28 cellular contexts compared by ENCODE assay signal in genomic region chr4:15118281-15118680, GRCh38.
A peak's percentile ranks its signal among the peaks of the same experiment; 100 is the strongest.
DNase-seq lines count a peak whose midpoint lies in the region; ATAC-seq and TF ChIP-seq lines count a peak whose summit lies in the region.
"Had no signal": no experiment of that assay in that cellular context is flagged by ENCODE, and none has a peak within 500 bp of the region (broad histone marks: within the 10 kb centered on the region; RNA-seq: fewer than 3 reads in every experiment).

No MANE protein-coding gene starts in this region.

- no peak for TF ChIP-seq RAD21 in liver (IDR thresholded peaks at IDR 0.05)

- DNase-seq in GM23248 (peak; percentile 14), body of pancreas (peak in 1 of 4 donors; percentile 16), smooth muscle cell of the brain vasculature (ENCODE audit: low read depth, low spot score) (peak; percentile 46), BE2C (no peak), osteocyte (ENCODE audit: extremely low spot score, unreplicated experiment) (no peak)
- DNase-seq in stimulated activated CD4-positive, alpha-beta T cell treated with anti-CD3 and anti-CD28 coated beads, Interleukin-2, amount 100 ng/mL, for 48 hours = no peak
- DNase-seq: activated CD4-positive, alpha-beta T cell treated with anti-CD3 and anti-CD28 coated beads for 36 hours; activated gamma-delta T cell; activated naive CD8-positive, alpha-beta T cell treated with anti-CD3 and anti-CD28 coated beads, Interleukin-2, amount 10 ng/mL, durations not matched to agents 7 days and 5 days; activated T-cell treated with anti-CD3 and anti-CD28 coated beads, Interleukin-2, amount 50 U/mL, for 1 hour; Calu3; colonic mucosa; DND-41; effector memory CD8-positive, alpha-beta T cell; erythroblast; foreskin fibroblast; HCEC 1CT; heart right ventricle; left cardiac atrium; mesendoderm; NCI-H2029 treated with DMSO at 0.1 percent for 48 hours; NCI-H446 treated with DMSO at 0.1 percent for 48 hours; SK-N-SH; stimulated activated CD4-positive, alpha-beta T cell treated with anti-CD3 and anti-CD28 coated beads, Interleukin-2, amount 100 ng/mL, for 24 hours; transverse colon had no signal

- no peak overlapping the region for H3K27ac Mint-ChIP-seq in osteocyte (ENCODE audit: unreplicated experiment)
- H3K27ac Mint-ChIP-seq: activated CD4-positive, alpha-beta T cell treated with anti-CD3 and anti-CD28 coated beads for 36 hours; activated naive CD8-positive, alpha-beta T cell treated with anti-CD3 and anti-CD28 coated beads, Interleukin-2, amount 10 ng/mL, durations not matched to agents 7 days and 5 days; effector memory CD8-positive, alpha-beta T cell had no signal

- H3K27me3 ChIP-seq in GM23248 (replicated peaks; ENCODE audit: insufficient read depth) (no peaks in the 10 kb centered on the region; the same call in 1 of the 2 replicates), body of pancreas (no peaks in the 10 kb centered on the region), liver (ENCODE audit: control insufficient read depth in 4 of 4, insufficient read depth in 4 of 4, low read length in 3 of 4) (no peaks in the 10 kb centered on the region), BE2C (no peaks in the 10 kb centered on the region)
- H3K27me3 ChIP-seq: colonic mucosa, heart right ventricle, transverse colon had no signal

- H3K9me3 Mint-ChIP-seq in osteocyte (ENCODE audit: unreplicated experiment) = peaks cover 5% of the 10 kb centered on the region

- H3K4me1 Mint-ChIP-seq in osteocyte (ENCODE audit: unreplicated experiment) = no peaks in the 10 kb centered on the region
- H3K4me1 Mint-ChIP-seq: activated naive CD8-positive, alpha-beta T cell treated with anti-CD3 and anti-CD28 coated beads, Interleukin-2, amount 10 ng/mL, durations not matched to agents 7 days and 5 days had no signal

- no peaks in the 10 kb centered on the region for H3K36me3 ChIP-seq in GM23248 (ENCODE audit: low read depth)
- H3K36me3 ChIP-seq in body of pancreas (replicated peaks in 1 of 2; ENCODE audit: insufficient read depth in 1 of 2, low read depth in 2 of 2) = no peaks in the 10 kb centered on the region
- H3K36me3 ChIP-seq in liver (ENCODE audit: control insufficient read depth in 4 of 4, insufficient read depth in 3 of 4, low read depth in 1 of 4, low read length in 3 of 4) = no peaks in the 10 kb centered on the region
- no peaks in the 10 kb centered on the region for H3K36me3 ChIP-seq in BE2C
- H3K36me3 ChIP-seq: colonic mucosa, heart right ventricle, transverse colon had no signal

- H3K4me3 Mint-ChIP-seq in osteocyte (ENCODE audit: unreplicated experiment) = no peak overlapping the region
- H3K4me3 Mint-ChIP-seq: activated CD4-positive, alpha-beta T cell treated with anti-CD3 and anti-CD28 coated beads for 36 hours; activated naive CD8-positive, alpha-beta T cell treated with anti-CD3 and anti-CD28 coated beads, Interleukin-2, amount 10 ng/mL, durations not matched to agents 7 days and 5 days; effector memory CD8-positive, alpha-beta T cell had no signal

- no peaks in the 10 kb centered on the region for H3F3A ChIP-seq in GM23248 (ENCODE audit: insufficient read depth)

- H3K4me3 ChIP-seq in GM23248 (no peak overlapping the region), body of pancreas (no peak overlapping the region), liver (ENCODE audit: low read depth in 1 of 3, low read length in 3 of 3) (no peak overlapping the region), BE2C (ENCODE audit: low read depth, low read length) (no peak overlapping the region)
- H3K4me3 ChIP-seq: colonic mucosa, heart right ventricle, K562, smooth muscle cell, transverse colon had no signal

- intact Hi-C loops in body of pancreas (cut with DNase I) = no loop called here

- H4K20me1 ChIP-seq in GM23248 (ENCODE audit: insufficient read depth) = no peaks in the 10 kb centered on the region

- TF ChIP-seq POLR2A in body of pancreas (IDR thresholded peaks at IDR 0.05) = no peak

- H3K36me3 Mint-ChIP-seq in osteocyte (ENCODE audit: unreplicated experiment) = no peaks in the 10 kb centered on the region
- H3K36me3 Mint-ChIP-seq: activated naive CD8-positive, alpha-beta T cell treated with anti-CD3 and anti-CD28 coated beads, Interleukin-2, amount 10 ng/mL, durations not matched to agents 7 days and 5 days had no signal

- H3K27ac ChIP-seq in GM23248 = no peak overlapping the region
- H3K27ac ChIP-seq in body of pancreas = peak overlapping the region in 2 of 4 donors; percentile 5 to 13
- peak overlapping the region in 1 of 2 donors; percentile 25 for H3K27ac ChIP-seq in liver (ENCODE audit: low read depth in 1 of 2, low read length in 2 of 2)
- H3K27ac ChIP-seq: colonic mucosa, heart right ventricle, transverse colon had no signal

- peaks cover 22% of the 10 kb centered on the region for H3K27me3 Mint-ChIP-seq in osteocyte (ENCODE audit: unreplicated experiment)

- H3K9me3 ChIP-seq in GM23248 (ENCODE audit: low read depth) (no peaks in the 10 kb centered on the region), body of pancreas (peaks cover 0 to 4% (median 0%) of the 10 kb centered on the region in 3 donors), liver (ENCODE audit: control insufficient read depth in 4 of 4, low read length in 3 of 4) (no peaks in the 10 kb centered on the region), BE2C (0 out of 2 replicates have a peak, but pooled peaks cover 2% of the 10 kb centered on the region)
- H3K9me3 ChIP-seq: colonic mucosa, SK-N-SH, transverse colon had no signal

- H3K79me2 ChIP-seq in GM23248 (ENCODE audit: insufficient read depth) = no peaks in the 10 kb centered on the region

- H3K4me1 ChIP-seq in GM23248 (ENCODE audit: insufficient read depth) (no peaks in the 10 kb centered on the region), body of pancreas (peaks cover 14% of the 10 kb centered on the region), liver (ENCODE audit: control insufficient read depth in 4 of 4, insufficient read depth in 4 of 4, low read length in 3 of 4) (peaks cover 1 to 17% (median 13%) of the 10 kb centered on the region in 4 donors), BE2C (no peaks in the 10 kb centered on the region)
- H3K4me1 ChIP-seq: colonic mucosa, heart right ventricle, transverse colon had no signal

- H3K9ac ChIP-seq in GM23248 (no peak overlapping the region), liver (ENCODE audit: low read depth in 1 of 2, low read length in 2 of 2) (no peak overlapping the region)
- H3K9ac ChIP-seq: SK-N-SH had no signal

- H2AFZ ChIP-seq in GM23248 = no peak overlapping the region

- peak; percentile 47 for ATAC-seq in body of pancreas
- ATAC-seq: effector memory CD8-positive, alpha-beta T cell; heart right ventricle; K562; left cardiac atrium had no signal

- H3K4me2 ChIP-seq in GM23248 (ENCODE audit: unreplicated experiment) = no peak overlapping the region
- H3K4me2 ChIP-seq: SK-N-SH, smooth muscle cell had no signal

- TF ChIP-seq CTCF in body of pancreas (IDR thresholded peaks at IDR 0.05) (no peak), liver (IDR thresholded peaks at IDR 0.05; ENCODE audit: low read depth, low read length, missing input control) (no peak), BE2C (IDR thresholded peaks at IDR 0.05; ENCODE audit: low read depth, low read length) (no peak), osteocyte (IDR thresholded peaks at IDR 0.05) (no peak)

- in situ Hi-C loops in GM23248 (cut with MboI) = no loop called here

- H3K9me2 ChIP-seq in GM23248 (ENCODE audit: insufficient read depth) = no peaks in the 10 kb centered on the region
- H3K9me2 ChIP-seq: SK-N-SH had no signal

- WGBS in GM23248 (ENCODE audit: low coverage in 1 of 2, low lambda C conversion rate in 2 of 2, missing lambda C conversion rate in 2 of 2), 2 experiments = 4 to 7% methylated on average over 4 of the region's 4 CpGs
- 13 to 22% methylated on average over 4 of the region's 4 CpGs for WGBS in body of pancreas, 2 donors
- WGBS in liver = 19% methylated on average over 4 of the region's 4 CpGs

TF ChIP-seq in liver, 16 proteins besides CTCF, POLR2A, EP300 and RAD21 (continues in another document):
- TF ChIP-seq YY1 (IDR thresholded peaks at IDR 0.05) (peak; percentile 18), JUND (IDR thresholded peaks at IDR 0.05) (no peak), NR2F2 (IDR thresholded peaks at IDR 0.05) (no peak), REST (IDR thresholded peaks at IDR 0.05) (no peak), TAF1 (conservative IDR thresholded peaks at IDR 0.05) (no peak), ATF3 (IDR thresholded peaks at IDR 0.05) (no peak), HNF4A (conservative IDR thresholded peaks at IDR 0.05) (peak in 1 of 2 donors; percentile 54), RXRA (IDR thresholded peaks at IDR 0.05) (peak in 1 of 2 donors; percentile 71)

Comparison
In these comparisons a context has a peak if more than half of its experiments do, and no peak if none do; other contexts are left out.
1. DNase-seq: peak in GM23248 (single experiment) and smooth muscle cell of the brain vasculature (single experiment); none in BE2C (single experiment), stimulated activated CD4-positive, alpha-beta T cell treated with anti-CD3 and anti-CD28 coated beads, Interleukin-2, amount 100 ng/mL, for 48 hours (0 of 2) and osteocyte (single experiment).